18 cellular contexts compared by ENCODE assay signal in the genomic region with DNA sequence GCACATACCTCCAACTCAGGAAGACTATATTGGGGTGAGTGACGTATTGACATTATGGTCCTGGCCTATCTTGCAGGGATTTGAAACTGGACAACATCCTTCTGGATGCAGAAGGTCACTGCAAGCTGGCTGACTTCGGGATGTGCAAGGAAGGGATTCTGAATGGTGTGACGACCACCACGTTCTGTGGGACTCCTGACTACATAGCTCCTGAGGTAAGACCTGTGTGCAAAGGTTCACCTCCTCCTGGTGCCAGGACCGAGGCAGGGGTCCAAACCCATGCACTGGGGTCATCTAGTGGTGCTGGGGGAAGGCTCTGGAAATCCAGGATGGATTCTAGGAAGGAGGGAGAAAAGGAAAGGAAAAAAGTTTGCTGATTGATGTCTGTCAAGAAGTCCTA.
"Had no signal": no experiment of that assay in that cellular context is flagged by ENCODE, and none has a peak within 500 bp of the region (broad histone marks: within the 10 kb centered on the region; RNA-seq: fewer than 3 reads in every experiment).

No MANE protein-coding gene starts in this region.

- H3K9me3 Mint-ChIP-seq: dendritic cell treated with granulocyte-macrophage colony-stimulating factor and Interleukin-4, amounts not matched to agents 40 ng/mL and 50 ng/mL, for 4 days; effector memory CD8-positive, alpha-beta T cell; nephron; stimulated activated naive B cell treated with anti-CD40 and anti-IgM and Interleukin-4, amounts not matched to agents 10 μg/mL and 1 μg/mL and 100 μg/mL, for 72 hours; type B pancreatic cell had no signal

- H3K4me1 ChIP-seq: gastrocnemius medialis had no signal

- H3K36me3 ChIP-seq: gastrocnemius medialis, pancreas had no signal

- H3K4me3 Mint-ChIP-seq: dendritic cell treated with granulocyte-macrophage colony-stimulating factor and Interleukin-4, amounts not matched to agents 40 ng/mL and 50 ng/mL, for 4 days; mesothelial cell of epicardium; nephron; stimulated activated naive B cell treated with anti-CD40 and anti-IgM and Interleukin-4, amounts not matched to agents 10 μg/mL and 1 μg/mL and 100 μg/mL, for 72 hours; type B pancreatic cell had no signal

- H3K27ac ChIP-seq: epithelial cell of prostate, esophagus muscularis mucosa, gastrocnemius medialis, heart right ventricle, pancreas had no signal

- H3K27me3 ChIP-seq: esophagus muscularis mucosa, gastrocnemius medialis, heart right ventricle, pancreas had no signal

- DNase-seq: gastrocnemius medialis; heart right ventricle; hypothalamus; kidney glomerular epithelial cell; mammary epithelial cell; occipital lobe; pancreas; right cardiac atrium; stimulated activated CD4-positive, alpha-beta T cell treated with anti-CD3 and anti-CD28 coated beads, Interleukin-4, amount 100 ng/mL, for 24 hours; stimulated activated naive B cell treated with anti-CD40 and anti-IgM and Interleukin-4, amounts not matched to agents 10 μg/mL and 1 μg/mL and 100 μg/mL, for 72 hours had no signal

- H3K9me3 ChIP-seq: esophagus muscularis mucosa, gastrocnemius medialis, heart right ventricle, pancreas had no signal

- H3K27me3 Mint-ChIP-seq: effector memory CD8-positive, alpha-beta T cell; stimulated activated naive B cell treated with anti-CD40 and anti-IgM and Interleukin-4, amounts not matched to agents 10 μg/mL and 1 μg/mL and 100 μg/mL, for 72 hours; type B pancreatic cell had no signal

- H3K27ac Mint-ChIP-seq: dendritic cell treated with granulocyte-macrophage colony-stimulating factor and Interleukin-4, amounts not matched to agents 40 ng/mL and 50 ng/mL, for 4 days; mesothelial cell of epicardium; nephron; progenitor cell of endocrine pancreas; stimulated activated naive B cell treated with anti-CD40 and anti-IgM and Interleukin-4, amounts not matched to agents 10 μg/mL and 1 μg/mL and 100 μg/mL, for 72 hours; type B pancreatic cell had no signal

- H3K4me3 ChIP-seq: esophagus muscularis mucosa, gastrocnemius medialis, heart right ventricle, pancreas had no signal

- H3K4me1 Mint-ChIP-seq: mesothelial cell of epicardium, nephron had no signal
